11 cellular contexts compared by ENCODE assay signal in genomic region chr1:245999697-246000637, GRCh38.
DNase-seq lines count a peak whose midpoint lies in the region; ATAC-seq and TF ChIP-seq lines count a peak whose summit lies in the region.
"Had no signal": no experiment of that assay in that cellular context is flagged by ENCODE, and none has a peak within 500 bp of the region (broad histone marks: within the 10 kb centered on the region; RNA-seq: fewer than 3 reads in every experiment).

No MANE protein-coding gene starts in this region.

- intact Hi-C loops in mucosa of descending colon (cut with DNase I, micrococcal nuclease) (loop anchor here (5.0 to 10.0 kb wide), 3 partner anchors 113 to 843 kb away; no protein-coding TSS in a partner anchor), testis (cut with DNase I; ENCODE audit: low total_unique reads) (loop anchor here (10.0 kb wide), 1 partner anchor 845 kb away; the partner anchor contains the start of gene KIF26B)
- intact Hi-C loops in CD4-positive, alpha-beta memory T cell (cut with micrococcal nuclease): loop anchor here (1.0 to 10.0 kb wide), 2 partner anchors 44 to 1195 kb away; no protein-coding TSS in a partner anchor

- H3K27me3 ChIP-seq in CD4-positive, alpha-beta memory T cell (ENCODE audit: insufficient read depth, low read length): no peaks in the 10 kb centered on the region
- H3K27me3 ChIP-seq in testis (no peaks in the 10 kb centered on the region), brain microvascular endothelial cell (replicated peaks) (no peaks in the 10 kb centered on the region)

- H3K4me3 Mint-ChIP-seq in CD4-positive, alpha-beta memory T cell: no peak overlapping the region
- H3K4me3 Mint-ChIP-seq: activated naive CD4-positive, alpha-beta T cell treated with anti-CD3 and anti-CD28 coated beads, Interleukin-2, amount 50 U/mL, for 24 hours; stimulated activated naive CD8-positive, alpha-beta T cell treated with anti-CD3 and anti-CD28 coated beads, Interleukin-15, Interleukin-2, amounts not matched to agents 100 ng/mL and 50 ng/mL, for 24 hours had no signal

- no peaks in the 10 kb centered on the region for H3K9me3 ChIP-seq in mucosa of descending colon
- no peaks in the 10 kb centered on the region for H3K9me3 ChIP-seq in CD4-positive, alpha-beta memory T cell (ENCODE audit: control insufficient read depth in 1 of 2, low read length in 2 of 2)
- no peaks in the 10 kb centered on the region for H3K9me3 ChIP-seq in testis

- no peak overlapping the region for H3K27ac ChIP-seq in CD4-positive, alpha-beta memory T cell (ENCODE audit: low read depth, low read length)
- H3K27ac ChIP-seq in testis (no peak overlapping the region), brain microvascular endothelial cell (no peak overlapping the region)

- WGBS in testis, 2 donors: 71 to 80% methylated on average over 10 of the region's 10 CpGs

- H3K4me1 ChIP-seq in mucosa of descending colon (ENCODE audit: low read depth) (no peaks in the 10 kb centered on the region), testis (no peaks in the 10 kb centered on the region)
- H3K4me1 ChIP-seq in CD4-positive, alpha-beta memory T cell (ENCODE audit: insufficient read depth, low read length): no peaks in the 10 kb centered on the region

- TF ChIP-seq CTCF in NB4 (IDR thresholded peaks at IDR 0.05; ENCODE audit: low read depth, low read length) (no peak), mucosa of descending colon (IDR thresholded peaks at IDR 0.05) (no peak), testis (IDR thresholded peaks at IDR 0.05) (no peak), brain microvascular endothelial cell (IDR thresholded peaks at IDR 0.05; ENCODE audit: low read depth, low read length, missing control alignments) (no peak)

- POLR2A ChIA-PET in CD4-positive, alpha-beta memory T cell (lab: Charles Lee; ENCODE audit: partially characterized antibody): no interaction called here

- TF ChIP-seq POLR2A in NB4 (IDR thresholded peaks at IDR 0.05; ENCODE audit: extremely low read depth, insufficient read length) (no peak), testis (IDR thresholded peaks at IDR 0.05) (no peak)

- CTCF ChIA-PET in CD4-positive, alpha-beta memory T cell (lab: Charles Lee; ENCODE audit: partially characterized antibody): interaction anchor here (1.0 to 4.4 kb wide), 5 partner anchors 42 to 851 kb away, joined by 3 to 35 read pairs (median 7); no protein-coding TSS in a partner anchor

- H3K36me3 ChIP-seq in mucosa of descending colon (ENCODE audit: low read depth) (no peaks in the 10 kb centered on the region), testis (ENCODE audit: low read depth, missing control alignments) (no peaks in the 10 kb centered on the region), brain microvascular endothelial cell (replicated peaks) (no peaks in the 10 kb centered on the region)
- no peaks in the 10 kb centered on the region for H3K36me3 ChIP-seq in CD4-positive, alpha-beta memory T cell (ENCODE audit: insufficient read depth, low read length)

- no peaks in the 10 kb centered on the region for H3K27me3 Mint-ChIP-seq in CD4-positive, alpha-beta memory T cell
- H3K27me3 Mint-ChIP-seq: activated naive CD4-positive, alpha-beta T cell treated with anti-CD3 and anti-CD28 coated beads, Interleukin-2, amount 50 U/mL, for 24 hours; stimulated activated naive CD8-positive, alpha-beta T cell treated with anti-CD3 and anti-CD28 coated beads, Interleukin-15, Interleukin-2, amounts not matched to agents 100 ng/mL and 50 ng/mL, for 24 hours had no signal

- in situ Hi-C loops in brain microvascular endothelial cell (cut with HindIII; ENCODE audit: low pct_ligation_motif_present, low sequenced_read_pairs): no loop called here

- ATAC-seq in GM19035 (IDR thresholded peaks at IDR 0.05; ENCODE audit: unreplicated experiment) (peak; percentile 64), HG02870 (IDR thresholded peaks at IDR 0.05; ENCODE audit: unreplicated experiment) (peak; percentile 82), mucosa of descending colon (peak; percentile 43)

- H3K27ac Mint-ChIP-seq in CD4-positive, alpha-beta memory T cell: peak overlapping the region in 1 of 7 donors; percentile 38
- H3K27ac Mint-ChIP-seq: activated naive CD4-positive, alpha-beta T cell treated with anti-CD3 and anti-CD28 coated beads, Interleukin-2, amount 50 U/mL, for 24 hours; stimulated activated naive CD8-positive, alpha-beta T cell treated with anti-CD3 and anti-CD28 coated beads, Interleukin-15, Interleukin-2, amounts not matched to agents 100 ng/mL and 50 ng/mL, for 24 hours had no signal

- DNase-seq in NB4 (ENCODE audit: low read depth): peak; percentile 36
- DNase-seq in mucosa of descending colon: no peak
- DNase-seq in CD4-positive, alpha-beta memory T cell: no peak
- DNase-seq in testis: no peak
- DNase-seq in brain microvascular endothelial cell: no peak
- no peak for DNase-seq in stimulated activated CD4-positive, alpha-beta T cell treated with anti-CD3 and anti-CD28 coated beads, Interleukin-4, amount 100 ng/mL, for 1 hour
- DNase-seq: NCI-H187 treated with DMSO at 0.1 percent for 48 hours had no signal

- H3K36me3 Mint-ChIP-seq in CD4-positive, alpha-beta memory T cell: peaks cover 0 to 7% of the 10 kb centered on the region in 2 donors

- H3K4me3 ChIP-seq in NB4 (ENCODE audit: low read depth, low read length): no peak overlapping the region
- no peak overlapping the region for H3K4me3 ChIP-seq in mucosa of descending colon
- H3K4me3 ChIP-seq in CD4-positive, alpha-beta memory T cell (ENCODE audit: low read length in 2 of 2): no peak overlapping the region
- H3K4me3 ChIP-seq in testis: no peak overlapping the region
- no peak overlapping the region for H3K4me3 ChIP-seq in brain microvascular endothelial cell (ENCODE audit: low read depth, low read length)

- H3K9me3 Mint-ChIP-seq in CD4-positive, alpha-beta memory T cell: no peaks in the 10 kb centered on the region
- H3K9me3 Mint-ChIP-seq: activated naive CD4-positive, alpha-beta T cell treated with anti-CD3 and anti-CD28 coated beads, Interleukin-2, amount 50 U/mL, for 24 hours; stimulated activated naive CD8-positive, alpha-beta T cell treated with anti-CD3 and anti-CD28 coated beads, Interleukin-15, Interleukin-2, amounts not matched to agents 100 ng/mL and 50 ng/mL, for 24 hours had no signal

- H3K4me1 Mint-ChIP-seq in CD4-positive, alpha-beta memory T cell: peaks cover 0 to 4% (median 0%) of the 10 kb centered on the region in 4 donors
- H3K4me1 Mint-ChIP-seq: activated naive CD4-positive, alpha-beta T cell treated with anti-CD3 and anti-CD28 coated beads, Interleukin-2, amount 50 U/mL, for 24 hours had no signal
